10 cellular contexts compared by ENCODE assay signal in the genomic region with DNA sequence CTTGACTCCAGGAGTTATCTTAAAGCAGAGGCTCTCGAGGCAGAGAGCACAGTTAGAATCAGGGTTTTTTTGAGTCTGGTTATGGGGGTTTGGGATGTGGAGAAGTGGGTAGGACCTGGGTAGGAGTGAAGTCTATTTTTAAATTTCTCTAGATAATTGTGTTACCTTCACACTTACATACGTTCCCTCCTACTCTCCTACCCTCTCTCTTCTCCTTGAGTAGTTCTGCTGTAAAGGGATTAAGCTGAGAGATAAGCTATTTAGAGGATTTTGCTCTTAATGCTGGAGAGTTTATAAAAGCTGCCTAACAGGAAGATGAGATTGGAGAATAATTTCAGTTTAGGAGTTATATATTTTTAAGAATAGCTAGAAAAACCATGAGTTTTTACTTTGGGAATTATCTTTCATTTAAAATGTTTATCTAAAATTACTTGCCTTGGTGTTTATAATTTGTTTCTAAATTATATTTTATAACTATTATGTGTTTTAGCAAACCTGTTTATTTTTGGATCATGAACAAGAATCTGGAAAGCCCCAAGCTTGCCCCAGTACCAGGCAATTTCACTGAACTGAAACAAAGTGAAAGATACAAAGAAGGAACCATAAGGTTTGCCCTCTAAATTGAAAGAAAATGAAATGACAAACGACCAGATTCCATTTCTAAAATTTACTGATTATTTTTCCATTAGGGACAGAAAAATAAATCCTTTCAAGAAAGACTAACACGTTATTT.
DNase-seq lines count a peak whose midpoint lies in the region; ATAC-seq and TF ChIP-seq lines count a peak whose summit lies in the region.
"Had no signal": no experiment of that assay in that cellular context is flagged by ENCODE, and none has a peak within 500 bp of the region (broad histone marks: within the 10 kb centered on the region; RNA-seq: fewer than 3 reads in every experiment).

No MANE protein-coding gene starts in this region.

- H3K4me1 ChIP-seq in cardiac muscle cell (ENCODE audit: low read depth): peaks cover 26% of the 10 kb centered on the region
- peaks cover 9 to 16% of the 10 kb centered on the region in 2 donors for H3K4me1 ChIP-seq in mucosa of rectum (ENCODE audit: control insufficient read depth in 2 of 2, insufficient read depth in 2 of 2, low read length in 2 of 2)
- peaks cover 0 to 48% (median 14%) of the 10 kb centered on the region in 4 donors for H3K4me1 ChIP-seq in tibial artery

- no peaks in the 10 kb centered on the region for H3K9me3 Mint-ChIP-seq in activated B cell treated with CpG ODN at 0.5 μM for 24 hours

- H3K4me3 ChIP-seq in cardiac muscle cell: no peak overlapping the region
- no peak overlapping the region for H3K4me3 ChIP-seq in mucosa of rectum (ENCODE audit: low read length in 2 of 2)
- H3K4me3 ChIP-seq in tibial artery: no peak overlapping the region

- H3K27ac ChIP-seq in cardiac muscle cell (peak overlapping the region; percentile 85), mucosa of rectum (ENCODE audit: low read depth in 2 of 2, low read length in 2 of 2) (peak overlapping the region; percentile 34 to 39), tibial artery (peak overlapping the region; percentile 63 to 70)

- H3K9me3 ChIP-seq in cardiac muscle cell (ENCODE audit: low read depth) (no peaks in the 10 kb centered on the region), mucosa of rectum (ENCODE audit: control insufficient read depth in 2 of 2, low read length in 2 of 2) (no peaks in the 10 kb centered on the region), tibial artery (no peaks in the 10 kb centered on the region)

- H3K27me3 ChIP-seq in cardiac muscle cell (no peaks in the 10 kb centered on the region), mucosa of rectum (ENCODE audit: control insufficient read depth in 2 of 2, insufficient read depth in 2 of 2, low read length in 2 of 2) (no peaks in the 10 kb centered on the region), tibial artery (no peaks in the 10 kb centered on the region)

- H3K27ac Mint-ChIP-seq in activated B cell treated with CpG ODN at 0.5 μM for 24 hours: peak overlapping the region; percentile 94

- CTCF ChIA-PET in activated B cell treated with CpG ODN at 0.5 μM for 24 hours (lab: Charles Lee): interaction anchor here (1.1 kb wide), 1 partner anchor 91 kb away, joined by 5 read pairs; no protein-coding TSS in a partner anchor

- no peak for DNase-seq in cardiac muscle cell (ENCODE audit: low read depth in 1 of 2, low spot score in 1 of 2)
- DNase-seq in Right ventricle myocardium superior: no peak
- no peak for DNase-seq in activated B cell treated with CpG ODN at 0.5 μM for 24 hours
- no peak for DNase-seq in tibial artery
- DNase-seq in T-helper 1 cell: no peak
- DNase-seq in A172 (ENCODE audit: low spot score): no peak
- DNase-seq: effector CD8-positive, alpha-beta T cell; trophoblast cell had no signal

- H3K4me3 Mint-ChIP-seq in activated B cell treated with CpG ODN at 0.5 μM for 24 hours: peak overlapping the region; percentile 78

- no peaks in the 10 kb centered on the region for H3K36me3 ChIP-seq in cardiac muscle cell
- peaks cover 0 to 2% of the 10 kb centered on the region in 2 donors for H3K36me3 ChIP-seq in mucosa of rectum (ENCODE audit: control insufficient read depth in 2 of 2, insufficient read depth in 2 of 2, low read length in 2 of 2)
- H3K36me3 ChIP-seq in tibial artery: peaks cover 3 to 35% (median 5%) of the 10 kb centered on the region in 3 donors

- intact Hi-C loops in Right ventricle myocardium superior (cut with DNase I) (loop anchor here (10.0 kb wide), 1 partner anchor 181 kb away; no protein-coding TSS in a partner anchor), activated B cell treated with CpG ODN at 0.5 μM for 24 hours (cut with micrococcal nuclease) (loop anchor here (1.0 to 10.0 kb wide), 7 partner anchors 20 to 291 kb away; partner anchors contain the start of genes MALT1 and SEC11C), tibial artery (cut with DNase I; ENCODE audit: low total_unique reads) (no loop called here)

- ATAC-seq in Right ventricle myocardium superior (ENCODE audit: poor library complexity): no peak
- ATAC-seq in activated B cell treated with CpG ODN at 0.5 μM for 24 hours (ENCODE audit: low read depth): peak; percentile 38
- no peak for ATAC-seq in HG03565 (IDR thresholded peaks at IDR 0.05; ENCODE audit: unreplicated experiment)

- no peak overlapping the region for H3K9ac ChIP-seq in mucosa of rectum (ENCODE audit: low read depth in 1 of 2, low read length in 2 of 2)

- H3K27me3 Mint-ChIP-seq in activated B cell treated with CpG ODN at 0.5 μM for 24 hours: no peaks in the 10 kb centered on the region

- POLR2A ChIA-PET in activated B cell treated with CpG ODN at 0.5 μM for 24 hours (lab: Charles Lee): interaction anchor here (1.0 to 4.2 kb wide), 8 partner anchors 9 to 107 kb away, joined by 3 to 32 read pairs (median 10); no protein-coding TSS in a partner anchor

- H3K36me3 Mint-ChIP-seq in activated B cell treated with CpG ODN at 0.5 μM for 24 hours (ENCODE audit: low read depth): peaks cover 58% of the 10 kb centered on the region

- peaks cover 92% of the 10 kb centered on the region for H3K4me1 Mint-ChIP-seq in activated B cell treated with CpG ODN at 0.5 μM for 24 hours

- TF ChIP-seq CTCF in cardiac muscle cell (IDR thresholded peaks at IDR 0.05; ENCODE audit: low read depth, low read length): no peak
- TF ChIP-seq CTCF in activated B cell treated with CpG ODN at 0.5 μM for 24 hours (IDR thresholded peaks at IDR 0.05): no peak
- TF ChIP-seq CTCF in tibial artery (IDR thresholded peaks at IDR 0.05): no peak
